Comparison of ENCODE assay signal across 1 cellular context in the genomic region with DNA sequence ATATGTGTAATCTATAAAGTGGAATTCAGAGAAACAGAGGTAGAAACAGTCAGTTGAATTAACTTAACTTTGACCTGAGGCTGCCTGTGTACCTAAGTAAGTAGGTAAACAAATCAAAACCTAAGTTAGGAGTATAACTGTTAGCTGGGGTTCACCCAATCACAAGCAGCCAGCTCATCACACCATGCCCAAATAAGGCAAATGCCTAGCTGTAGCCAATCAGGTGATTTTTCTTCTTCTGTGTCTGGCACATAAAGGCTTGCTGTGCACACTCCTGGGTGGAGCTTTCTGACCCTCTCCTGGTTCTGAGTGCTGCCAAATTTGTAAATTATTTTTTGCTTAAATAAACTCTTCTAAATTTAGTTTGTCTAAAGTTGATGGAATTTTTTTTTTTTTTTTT.
TF ChIP-seq lines count a peak whose summit lies in the region.

No MANE protein-coding gene starts in this region.

TF ChIP-seq in GM12878, 131 proteins besides CTCF, POLR2A, EP300 and RAD21:
- TF ChIP-seq, protein P1, sequence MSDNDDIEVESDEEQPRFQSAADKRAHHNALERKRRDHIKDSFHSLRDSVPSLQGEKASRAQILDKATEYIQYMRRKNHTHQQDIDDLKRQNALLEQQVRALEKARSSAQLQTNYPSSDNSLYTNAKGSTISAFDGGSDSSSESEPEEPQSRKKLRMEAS (IDR thresholded peaks at IDR 0.05; ENCODE audit: low read depth, low read length) = no peak
- TF ChIP-seq NR2C1 (IDR thresholded peaks at IDR 0.05) (no peak), FOS (IDR thresholded peaks at IDR 0.05; ENCODE audit: borderline replicate concordance, extremely low read depth, insufficient read length) (no peak), IRF4 (IDR thresholded peaks at IDR 0.05; ENCODE audit: low read depth, low read length) (no peak), SRF (IDR thresholded peaks at IDR 0.05; ENCODE audit: low read depth in 2 of 2, low read length in 2 of 2) (peak; percentile 86 to 94), RUNX3 (IDR thresholded peaks at IDR 0.05; ENCODE audit: low read length) (no peak)
